ENCODE assay signal across 14 cellular contexts in genomic region chr18:32086866-32087265, GRCh38. TPM values are rescaled to one million over a fixed set of nuclear protein-coding genes. Genes with fewer than 3 reads are reported as not detected.
DNase-seq lines count a peak whose midpoint lies in the region; ATAC-seq and TF ChIP-seq lines count a peak whose summit lies in the region.
"Had no signal": no experiment of that assay in that cellular context is flagged by ENCODE, and none has a peak within 500 bp of the region (broad histone marks: within the 10 kb centered on the region; RNA-seq: fewer than 3 reads in every experiment).

No MANE protein-coding gene starts in this region.

- H3K4me1 ChIP-seq in breast epithelium (no peaks in the 10 kb centered on the region), mucosa of descending colon (ENCODE audit: low read depth) (peaks cover 10% of the 10 kb centered on the region)

- H3K4me3 Mint-ChIP-seq in MCF 10A (ENCODE audit: unreplicated experiment), result no peak overlapping the region
- peak overlapping the region; percentile 73 to 90 for H3K4me3 Mint-ChIP-seq in effector memory CD8-positive, alpha-beta T cell
- H3K4me3 Mint-ChIP-seq: activated CD4-positive, alpha-beta T cell treated with anti-CD3 and anti-CD28 coated beads for 36 hours; activated T-cell treated with anti-CD3 and anti-CD28 coated beads, Interleukin-2, amount 50 U/mL, for 24 hours; T-helper 1 cell treated with Interleukin-12 subunit alpha and Interleukin-12 subunit beta and Interleukin-4 antibody, amounts not matched to agents 30 μg/mL and 1 μg/mL, for 36 hours had no signal

- no TSS peak for BruUV-seq in MCF 10A (replicated peaks; lab: Mats Ljungman, UMichigan)

- ATAC-seq in effector memory CD8-positive, alpha-beta T cell (replicated peaks), result no peak
- ATAC-seq in GM18909 (IDR thresholded peaks at IDR 0.05; ENCODE audit: poor library complexity, unreplicated experiment), result no peak
- ATAC-seq in mucosa of descending colon, result no peak
- ATAC-seq: activated CD4-positive, alpha-beta T cell treated with anti-CD3 and anti-CD28 coated beads for 36 hours had no signal

- no peak overlapping the region for H3K27ac ChIP-seq in breast epithelium

- peak; percentile 23 for DNase-seq in MCF 10A (ENCODE audit: unreplicated experiment)
- DNase-seq in breast epithelium (ENCODE audit: low spot score in 2 of 2), result no peak
- DNase-seq in NOMO-1 (lab: John Stamatoyannopoulos, UW; ENCODE audit: unreplicated experiment in 2 of 2), result peak; percentile 85 to 93
- no peak for DNase-seq in effector memory CD8-positive, alpha-beta T cell
- no peak for DNase-seq in mucosa of descending colon
- DNase-seq in NCI-H2081 (lab: John Stamatoyannopoulos, UW), result no peak
- DNase-seq in NCI-H446 (lab: John Stamatoyannopoulos, UW), result no peak
- DNase-seq: ACHN; activated CD4-positive, alpha-beta T cell treated with anti-CD3 and anti-CD28 coated beads for 36 hours; activated T-cell treated with anti-CD3 and anti-CD28 coated beads, Interleukin-2, amount 50 U/mL, for 24 hours; cortex of kidney; NCI-H1092 treated with DMSO at 0.1 percent for 48 hours had no signal

- no peaks in the 10 kb centered on the region for H3K9me3 Mint-ChIP-seq in MCF 10A (ENCODE audit: unreplicated experiment)
- H3K9me3 Mint-ChIP-seq in effector memory CD8-positive, alpha-beta T cell, result no peaks in the 10 kb centered on the region
- H3K9me3 Mint-ChIP-seq: activated T-cell treated with anti-CD3 and anti-CD28 coated beads, Interleukin-2, amount 50 U/mL, for 24 hours; T-helper 1 cell treated with Interleukin-12 subunit alpha and Interleukin-12 subunit beta and Interleukin-4 antibody, amounts not matched to agents 30 μg/mL and 1 μg/mL, for 36 hours had no signal

- TF ChIP-seq CTCF in MCF 10A (IDR thresholded peaks at IDR 0.05; ENCODE audit: unreplicated experiment) (no peak), breast epithelium (IDR thresholded peaks at IDR 0.05) (no peak), mucosa of descending colon (IDR thresholded peaks at IDR 0.05) (no peak)

- H3K27me3 Mint-ChIP-seq in MCF 10A (ENCODE audit: insufficient read depth, unreplicated experiment), result no peaks in the 10 kb centered on the region
- no peaks in the 10 kb centered on the region for H3K27me3 Mint-ChIP-seq in effector memory CD8-positive, alpha-beta T cell
- H3K27me3 Mint-ChIP-seq: activated CD4-positive, alpha-beta T cell treated with anti-CD3 and anti-CD28 coated beads for 36 hours; activated T-cell treated with anti-CD3 and anti-CD28 coated beads, Interleukin-2, amount 50 U/mL, for 24 hours had no signal

- no peak overlapping the region for H3K4me3 ChIP-seq in breast epithelium
- H3K4me3 ChIP-seq in mucosa of descending colon, result no peak overlapping the region

- H3K9me3 ChIP-seq in breast epithelium (no peaks in the 10 kb centered on the region), mucosa of descending colon (no peaks in the 10 kb centered on the region)

- CTCF ChIA-PET in MCF 10A (lab: Yijun Ruan, JAX), result no interaction called here

- TF ChIP-seq POLR2A in breast epithelium (IDR thresholded peaks at IDR 0.05), result no peak

- no peaks in the 10 kb centered on the region for H3K36me3 Mint-ChIP-seq in MCF 10A (ENCODE audit: insufficient read depth, unreplicated experiment)
- H3K36me3 Mint-ChIP-seq in effector memory CD8-positive, alpha-beta T cell (ENCODE audit: insufficient read depth), result peaks cover 39% of the 10 kb centered on the region

- intact Hi-C loops in MCF 10A (cut with micrococcal nuclease) (loop anchor here (5.0 kb wide), 1 partner anchor 70 kb away; the partner anchor contains the start of gene RNF125), breast epithelium (cut with DNase I; ENCODE audit: low total_unique reads) (no loop called here), mucosa of descending colon (cut with DNase I, micrococcal nuclease) (no loop called here)

- H3K27me3 ChIP-seq in breast epithelium, result no peaks in the 10 kb centered on the region

- POLR2A ChIA-PET in MCF 10A (lab: Yijun Ruan, JAX), result interaction anchor here (0.6 to 1.3 kb wide), 2 partner anchors 15 to 94 kb away, joined by 3 to 4 read pairs; no protein-coding TSS in a partner anchor

- H3K36me3 ChIP-seq in breast epithelium (no peaks in the 10 kb centered on the region), mucosa of descending colon (ENCODE audit: low read depth) (no peaks in the 10 kb centered on the region)

- H3K4me1 Mint-ChIP-seq in MCF 10A (ENCODE audit: insufficient read depth, unreplicated experiment), result peaks cover 8% of the 10 kb centered on the region
- H3K4me1 Mint-ChIP-seq in effector memory CD8-positive, alpha-beta T cell (ENCODE audit: low read depth in 2 of 2), result peaks cover 31 to 34% of the 10 kb centered on the region in 2 donors

- H3K27ac Mint-ChIP-seq in MCF 10A (ENCODE audit: low read depth, unreplicated experiment), result no peak overlapping the region
- peak overlapping the region; percentile 92 to 99 for H3K27ac Mint-ChIP-seq in effector memory CD8-positive, alpha-beta T cell
- H3K27ac Mint-ChIP-seq: T-helper 1 cell treated with Interleukin-12 subunit alpha and Interleukin-12 subunit beta and Interleukin-4 antibody, amounts not matched to agents 30 μg/mL and 1 μg/mL, for 36 hours had no signal

RNA-seq across cellular contexts. Expression of gene RNF138, which starts 4.8 kb away (rescaled TPM):
- 42.3 and 64.5 TPM in 2 replicates for total RNA-seq in MCF 10A (2022)
- 10 to 100 TPM; 14.1 to 20.8 (median 20.0) TPM for total RNA-seq in breast epithelium
- 10 to 100 TPM; 37.3 to 74.3 (median 45.7) TPM for total RNA-seq in mucosa of descending colon

Comparison
In these comparisons a context has a peak if more than half of its experiments do, and no peak if none do; other contexts are left out.
1. DNase-seq: peak in MCF 10A (single experiment) and NOMO-1 (2 of 2); none in breast epithelium (0 of 2), effector memory CD8-positive, alpha-beta T cell (0 of 3), mucosa of descending colon (0 of 3), NCI-H2081 (0 of 2) and NCI-H446 (0 of 2).